ENCODE assay signal across 1 cellular context in the genomic region with DNA sequence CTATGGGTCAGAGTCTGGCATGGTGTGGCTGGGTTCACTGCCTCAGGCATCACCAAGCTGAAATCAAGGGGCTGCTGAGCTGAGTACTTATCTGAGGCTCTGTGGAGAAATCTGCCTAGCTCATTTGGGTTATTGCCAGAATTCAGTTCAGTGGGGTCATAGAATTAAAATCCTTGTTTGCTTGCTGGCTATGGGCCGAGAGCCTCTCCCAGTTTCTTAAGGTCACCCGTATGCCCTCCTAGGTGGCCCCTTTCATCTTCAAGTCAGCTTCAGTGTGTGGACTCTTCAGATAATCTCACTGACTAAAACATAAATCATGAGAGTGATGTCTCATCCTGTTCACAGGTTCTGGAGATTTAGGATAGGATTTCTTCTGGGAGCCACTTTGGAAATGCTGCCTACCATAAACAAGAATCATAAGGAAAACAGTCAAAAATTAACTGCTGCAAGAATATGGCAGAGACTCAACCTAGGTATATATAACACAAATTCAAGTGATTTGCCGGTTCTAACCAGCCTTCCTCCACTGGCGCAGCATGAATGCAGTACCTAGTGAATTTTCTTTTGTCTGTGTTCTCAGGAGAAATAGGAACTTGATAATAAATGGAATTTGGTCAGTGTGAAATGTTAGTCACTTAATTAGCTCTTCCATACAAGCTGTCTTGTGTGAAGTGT.
A peak's percentile ranks its signal among the peaks of the same experiment; 100 is the strongest.
TF ChIP-seq lines count a peak whose summit lies in the region.

No MANE protein-coding gene starts in this region.

TF ChIP-seq in HepG2, 621 proteins besides CTCF, POLR2A, EP300 and RAD21 (continued from another document):
- TF ChIP-seq FOXP4 (CRISPR knock-in tag; IDR thresholded peaks at IDR 0.05) (0 out of 2 replicates have a peak, but pooled peaks have one; percentile 17), ZBTB43 (CRISPR knock-in tag; conservative IDR thresholded peaks at IDR 0.05) (0 out of 2 replicates have a peak, but pooled peaks have one; percentile 1), ZFP1 (CRISPR knock-in tag; IDR thresholded peaks at IDR 0.05) (no peak), MED1 (CRISPR knock-in tag; IDR thresholded peaks at IDR 0.05) (0 out of 2 replicates have a peak, but pooled peaks have one; percentile 25), ZNF276 (CRISPR knock-in tag; IDR thresholded peaks at IDR 0.05; ENCODE audit: low read depth) (no peak)
